In genomic region chr19:40612831-40613668, GRCh38 we compare ENCODE assay signal across 1 cellular context.
TF ChIP-seq lines count a peak whose summit lies in the region.

No MANE protein-coding gene starts in this region.

TF ChIP-seq in K562, 482 proteins besides CTCF, POLR2A, EP300 and RAD21 (continued from another document):
- TF ChIP-seq ZBTB40 (IDR thresholded peaks at IDR 0.05), result peak; percentile 87
- TF ChIP-seq ZBTB40 (CRISPR knock-in tag; IDR thresholded peaks at IDR 0.05), result no peak
- 0 out of 2 replicates have a peak, but pooled peaks have one; percentile 21 for TF ChIP-seq LARP7 (IDR thresholded peaks at IDR 0.05)
TF ChIP-seq in K562: peak in this region for 62.
